Comparison of ENCODE assay signal across 16 cellular contexts in the genomic region with DNA sequence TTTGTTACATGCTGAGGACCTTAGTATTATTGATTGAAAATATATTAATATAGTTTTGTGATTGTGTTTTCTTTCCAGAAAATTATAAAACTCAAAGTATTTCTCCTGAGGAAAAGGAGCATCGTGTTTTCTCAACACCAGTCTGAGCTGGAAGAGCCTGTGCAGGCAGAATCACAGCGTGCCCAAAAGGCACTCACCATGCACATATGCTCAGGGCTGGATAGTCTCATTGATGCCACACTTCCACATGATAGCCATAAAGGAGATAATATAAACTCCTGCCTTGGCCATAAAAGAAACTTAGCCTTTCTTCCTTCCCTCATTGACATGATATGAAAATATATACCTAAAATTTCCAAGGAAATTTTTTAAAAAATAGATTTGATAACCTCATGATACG. TPM values are rescaled to one million over a fixed set of nuclear protein-coding genes. Genes with fewer than 3 reads are reported as not detected.
"Had no signal": no experiment of that assay in that cellular context is flagged by ENCODE, and none has a peak within 500 bp of the region (broad histone marks: within the 10 kb centered on the region; RNA-seq: fewer than 3 reads in every experiment).

No MANE protein-coding gene starts in this region.

- H3K9me3 ChIP-seq: testis had no signal

- H3K4me1 ChIP-seq: testis had no signal

- H3K27me3 ChIP-seq: hepatocyte, testis had no signal

- H3K4me3 ChIP-seq: hepatocyte, testis had no signal

- H3K27ac ChIP-seq: hepatocyte, testis had no signal

- ATAC-seq: activated CD4-positive, alpha-beta T cell treated with anti-CD3 and anti-CD28 coated beads for 36 hours; activated naive CD4-positive, alpha-beta T cell treated with anti-CD3 and anti-CD28 coated beads, Interleukin-2, amount 50 U/mL, for 72 hours; natural killer cell treated with Interleukin-12 subunit alpha and Interleukin-12 subunit beta and Interleukin-15 and Interleukin-18, amount 100 ng/mL, for 72 hours; stimulated activated naive CD8-positive, alpha-beta T cell treated with anti-CD3 and anti-CD28 coated beads, Interleukin-15, amount 100 ng/mL, for 72 hours had no signal

- DNase-seq: activated CD4-positive, alpha-beta memory T cell treated with anti-CD3 and anti-CD28 coated beads for 36 hours; activated CD4-positive, alpha-beta T cell treated with anti-CD3 and anti-CD28 coated beads for 36 hours; activated gamma-delta T cell; activated T-cell treated with anti-CD3 and anti-CD28 coated beads, Interleukin-2, amount 50 U/mL, for 24 hours; amniotic stem cell; dermis blood vessel endothelial cell; erythroblast; islet precursor cell; mesendoderm; posterior cingulate gyrus; stimulated activated naive CD8-positive, alpha-beta T cell treated with anti-CD3 and anti-CD28 coated beads, Interleukin-15, amount 100 ng/mL, for 72 hours; T-helper 2 cell; testis had no signal

RNA-seq across cellular contexts. Expression of gene PDE1A, which starts 4.0 kb away (rescaled TPM):
- total RNA-seq: activated CD4-positive, alpha-beta memory T cell treated with anti-CD3 and anti-CD28 coated beads for 36 hours; activated CD4-positive, alpha-beta T cell treated with anti-CD3 and anti-CD28 coated beads for 36 hours; activated naive CD4-positive, alpha-beta T cell treated with anti-CD3 and anti-CD28 coated beads, Interleukin-2, amount 50 U/mL, for 72 hours; natural killer cell treated with Interleukin-12 subunit alpha and Interleukin-12 subunit beta and Interleukin-15 and Interleukin-18, amount 100 ng/mL, for 72 hours had no signal
